ENCODE assay signal across 8 cellular contexts in genomic region chr12:118371354-118372282, GRCh38. TPM values are rescaled to one million over a fixed set of nuclear protein-coding genes. Genes with fewer than 3 reads are reported as not detected.
DNase-seq lines count a peak whose midpoint lies in the region; ATAC-seq and TF ChIP-seq lines count a peak whose summit lies in the region.

No MANE protein-coding gene starts in this region.

- H3K36me3 ChIP-seq in SK-N-MC (ENCODE audit: insufficient read depth, low read length) (no peaks in the 10 kb centered on the region), mesendoderm (ENCODE audit: control insufficient read depth, insufficient read depth, low read length) (no peaks in the 10 kb centered on the region), transverse colon (no peaks in the 10 kb centered on the region)

- in situ Hi-C loops in transverse colon (cut with MboI; ENCODE audit: low pct_ligation_motif_present in 1 of 4, low pct_unique_long_range_greater_than_20kb in 1 of 4, low sequenced_read_pairs in 3 of 4): loop anchor here in 2 of 4 donors (10.0 to 25.0 kb wide), 2 partner anchors 184 to 187 kb away; no protein-coding TSS in a partner anchor

- no peaks in the 10 kb centered on the region for H3K4me1 ChIP-seq in mesendoderm (ENCODE audit: control insufficient read depth, low read depth, low read length)
- H3K4me1 ChIP-seq in transverse colon: peaks cover 14 to 38% (median 24%) of the 10 kb centered on the region in 4 donors

- H2AK5ac ChIP-seq in mesendoderm (ENCODE audit: low read length): no peak overlapping the region

- no CpG with 5 or more reads among the region's 59 CpGs for WGBS in mesendoderm (ENCODE audit: extremely low coverage, insufficient coverage, low lambda C conversion rate)
- WGBS in transverse colon (ENCODE audit: low coverage in 1 of 2), 2 donors: 1 to 2% methylated on average over 8 to 48 of the region's 59 CpGs

- no peak for TF ChIP-seq EP300 in transverse colon (IDR thresholded peaks at IDR 0.05; ENCODE audit: low read depth)

- no peak overlapping the region for H4K5ac ChIP-seq in mesendoderm (ENCODE audit: low read length)

- H3K27me3 ChIP-seq in mesendoderm (ENCODE audit: insufficient read depth, low read length, poor library complexity) (peaks cover 2% of the 10 kb centered on the region), transverse colon (no peaks in the 10 kb centered on the region)

- H3K4me3 ChIP-seq in SK-N-MC (peak overlapping the region; percentile 98), mesendoderm (ENCODE audit: low read length) (peak overlapping the region; percentile 62), transverse colon (peak overlapping the region; percentile 86 to 94 (median 88))

- H3K23ac ChIP-seq in mesendoderm (ENCODE audit: low read length): peak overlapping the region; percentile 29

- H2BK5ac ChIP-seq in mesendoderm (ENCODE audit: low read length): no peak overlapping the region

- no peak for ATAC-seq in HG02852 (IDR thresholded peaks at IDR 0.05; ENCODE audit: unreplicated experiment)

- no peaks in the 10 kb centered on the region for H3K79me2 ChIP-seq in mesendoderm (ENCODE audit: control insufficient read depth, insufficient read depth, low read length)

- no peak overlapping the region for H3K27ac ChIP-seq in SK-N-MC
- no peak overlapping the region for H3K27ac ChIP-seq in mesendoderm (ENCODE audit: low read depth, low read length)
- H3K27ac ChIP-seq in transverse colon: peak overlapping the region; percentile 85 to 95 (median 92)

- no peak overlapping the region for H2BK15ac ChIP-seq in mesendoderm (replicated peaks; ENCODE audit: low read depth)

- DNase-seq in DMS53 (lab: John Stamatoyannopoulos, UW) (peak; percentile 34), DMS53 treated with DMSO at 0.1 percent for 48 hours (lab: John Stamatoyannopoulos, UW; ENCODE audit: unreplicated experiment) (no peak), SK-N-MC (ENCODE audit: low read depth, low spot score) (no peak), dermis blood vessel endothelial cell (peak; percentile 48), mesendoderm (peak; percentile 24), transverse colon (peak; percentile 26), DMS153 treated with DMSO at 0.1 percent for 48 hours (lab: John Stamatoyannopoulos, UW; ENCODE audit: unreplicated experiment) (no peak)

- peak overlapping the region; percentile 22 for H3K18ac ChIP-seq in mesendoderm (ENCODE audit: low read length)

- intact Hi-C loops in transverse colon (cut with DNase I; ENCODE audit: low total_unique reads): no loop called here

- H3K79me1 ChIP-seq in mesendoderm (ENCODE audit: low read length): no peaks in the 10 kb centered on the region

- TF ChIP-seq CTCF in transverse colon (IDR thresholded peaks at IDR 0.05): no peak

- peak overlapping the region; percentile 34 for H3K56ac ChIP-seq in mesendoderm (ENCODE audit: low read length)

- no peak overlapping the region for H3K9ac ChIP-seq in SK-N-MC (ENCODE audit: insufficient read length)
- peak overlapping the region; percentile 52 for H3K9ac ChIP-seq in mesendoderm (ENCODE audit: low read length)

- no peak for TF ChIP-seq POLR2A in transverse colon (IDR thresholded peaks at IDR 0.05)

- H4K8ac ChIP-seq in mesendoderm (ENCODE audit: low read depth, low read length): no peak overlapping the region

- H2BK120ac ChIP-seq in mesendoderm (ENCODE audit: low read depth, low read length): no peak overlapping the region

- no peaks in the 10 kb centered on the region for H3K9me3 ChIP-seq in SK-N-MC (ENCODE audit: low read depth, low read length)
- no peaks in the 10 kb centered on the region for H3K9me3 ChIP-seq in transverse colon

- H3K4me2 ChIP-seq in mesendoderm (ENCODE audit: low read length): peak overlapping the region; percentile 71

- H3K4ac ChIP-seq in mesendoderm (ENCODE audit: low read depth, low read length): no peak overlapping the region

RNA-seq across cellular contexts. Expression of gene TAOK3, which starts 1.1 kb away (rescaled TPM):
- total RNA-seq in dermis blood vessel endothelial cell: 27.2 and 31.9 TPM in 2 replicates
- 5.0 TPM for polyA plus RNA-seq in mesendoderm (2013, experiment 1 of 2)
- 5.2 TPM for polyA plus RNA-seq in mesendoderm (2013, experiment 2 of 2)
- total RNA-seq in transverse colon: 10 to 100 TPM; 40.4 to 93.2 (median 79.2) TPM

RNA-seq across cellular contexts. Expression of gene SUDS3, which starts 4.7 kb away (rescaled TPM):
- 32.3 and 33.0 TPM in 2 replicates for total RNA-seq in dermis blood vessel endothelial cell
- polyA plus RNA-seq in mesendoderm (2013, experiment 1 of 2): 26.4 TPM
- polyA plus RNA-seq in mesendoderm (2013, experiment 2 of 2): 26.5 TPM
- 10 to 100 TPM; 27.5 to 63.4 (median 45.7) TPM for total RNA-seq in transverse colon

Comparison
In these comparisons a context has a peak if more than half of its experiments do, and no peak if none do; other contexts are left out.
1. DNase-seq: peak in DMS53 (single experiment), dermis blood vessel endothelial cell (single experiment), mesendoderm (single experiment) and transverse colon (single experiment); none in DMS53 treated with DMSO at 0.1 percent for 48 hours (single experiment), SK-N-MC (single experiment) and DMS153 treated with DMSO at 0.1 percent for 48 hours (single experiment).
2. H3K27ac ChIP-seq: peak in transverse colon (4 of 4); none in SK-N-MC (single experiment) and mesendoderm (single experiment).
3. Peak in every context shown above with its lines, with median percentiles within 50 percentile points of each other: H3K4me3 ChIP-seq.